Comparison of ENCODE assay signal across 8 cellular contexts in the genomic region with DNA sequence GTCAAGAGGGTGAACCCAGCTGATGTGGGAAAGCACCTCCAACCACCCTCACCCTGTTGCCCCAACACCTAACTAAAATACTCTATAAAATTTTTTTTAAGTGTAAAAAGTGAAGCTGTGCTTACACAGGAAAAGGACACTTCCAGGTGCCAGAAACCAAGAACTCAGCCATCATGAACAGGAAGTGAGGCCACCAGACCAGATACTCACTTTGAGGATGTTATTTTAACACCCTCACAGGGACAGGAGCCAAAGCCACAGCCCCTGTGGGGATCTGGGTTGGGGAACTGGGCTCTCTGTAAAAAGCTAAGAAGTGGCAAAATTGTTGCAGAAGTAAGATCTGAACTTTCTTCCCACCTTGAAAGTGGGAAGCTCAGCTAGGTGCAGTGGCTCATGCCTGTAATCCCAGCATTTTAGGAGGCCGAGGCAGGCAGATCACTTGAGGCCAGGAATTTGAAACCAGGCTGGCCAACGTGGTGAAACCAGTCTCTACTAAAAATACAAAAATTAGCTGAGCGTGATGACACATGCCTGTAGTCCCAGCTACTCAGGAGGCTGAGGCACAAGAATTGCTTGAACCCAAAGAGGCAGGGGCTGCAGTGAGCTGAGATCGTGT. TPM values are rescaled to one million over a fixed set of nuclear protein-coding genes. Genes with fewer than 3 reads are reported as not detected.
DNase-seq lines count a peak whose midpoint lies in the region; ATAC-seq, FAIRE-seq and TF ChIP-seq lines count a peak whose summit lies in the region.

No MANE protein-coding gene starts in this region.

- H3K79me2 ChIP-seq in keratinocyte (ENCODE audit: control insufficient read depth, insufficient read depth, low read length): no peaks in the 10 kb centered on the region

- H3K27me3 ChIP-seq in keratinocyte (ENCODE audit: control insufficient read depth, extremely low read depth, insufficient read depth, low read length) (no peaks in the 10 kb centered on the region), colonic mucosa (no peaks in the 10 kb centered on the region)

- no peak overlapping the region for H3K9ac ChIP-seq in keratinocyte (ENCODE audit: control insufficient read depth, extremely low read depth, insufficient read depth, low read length)
- H3K9ac ChIP-seq in colonic mucosa (ENCODE audit: low read depth in 2 of 2, low read length in 2 of 2): no peak overlapping the region

- H3K27ac Mint-ChIP-seq in activated B cell treated with CpG ODN at 0.5 μM for 24 hours: peak overlapping the region; percentile 94

- TF ChIP-seq CTCF in GM12864 (IDR thresholded peaks at IDR 0.05; ENCODE audit: low read depth, low read length, missing control alignments) (no peak), activated B cell treated with CpG ODN at 0.5 μM for 24 hours (IDR thresholded peaks at IDR 0.05) (no peak), keratinocyte (optimal IDR thresholded peaks at IDR 0.05 in 1 of 3, IDR thresholded peaks at IDR 0.05 in 1 of 3, conservative IDR thresholded peaks at IDR 0.05 in 1 of 3; ENCODE audit: extremely low read depth in 1 of 3, insufficient read depth in 2 of 3, low read length in 3 of 3) (no peak), colonic mucosa (IDR thresholded peaks at IDR 0.05) (no peak)

- FAIRE-seq in keratinocyte (lab: Jason Lieb, UNC): no peak

- peak overlapping the region; percentile 68 for H3K4me3 Mint-ChIP-seq in activated B cell treated with CpG ODN at 0.5 μM for 24 hours

- H3K9me3 Mint-ChIP-seq in activated B cell treated with CpG ODN at 0.5 μM for 24 hours: no peaks in the 10 kb centered on the region

- H3K9me3 ChIP-seq in keratinocyte (ENCODE audit: control insufficient read depth, low read depth, low read length) (no peaks in the 10 kb centered on the region), colonic mucosa (no peaks in the 10 kb centered on the region)

- no peaks in the 10 kb centered on the region for H4K20me1 ChIP-seq in keratinocyte (ENCODE audit: control insufficient read depth, extremely low read depth, insufficient read depth, low read length)

- CTCF ChIA-PET in activated B cell treated with CpG ODN at 0.5 μM for 24 hours (lab: Charles Lee): interaction anchor here (0.7 to 3.0 kb wide), 9 partner anchors 10 to 392 kb away, joined by 3 to 19 read pairs (median 4); no protein-coding TSS in a partner anchor

- no peaks in the 10 kb centered on the region for H3K27me3 Mint-ChIP-seq in activated B cell treated with CpG ODN at 0.5 μM for 24 hours

- peaks cover 29% of the 10 kb centered on the region for H3K4me1 ChIP-seq in keratinocyte (ENCODE audit: control insufficient read depth, extremely low read depth, insufficient read depth, low read length)
- H3K4me1 ChIP-seq in colonic mucosa: peaks cover 8% of the 10 kb centered on the region

- H2AFZ ChIP-seq in keratinocyte (ENCODE audit: control insufficient read depth, low read length): peak overlapping the region; percentile 21

- intact Hi-C loops in activated B cell treated with CpG ODN at 0.5 μM for 24 hours (cut with micrococcal nuclease): loop anchor here (2.0 kb wide), 1 partner anchor 417 kb away; no protein-coding TSS in a partner anchor
- intact Hi-C loops in colonic mucosa (cut with DNase I): no loop called here

- no peaks in the 10 kb centered on the region for H3K36me3 ChIP-seq in keratinocyte (ENCODE audit: control insufficient read depth in 2 of 2, extremely low read depth in 1 of 2, insufficient read depth in 2 of 2, low read length in 2 of 2)
- H3K36me3 ChIP-seq in colonic mucosa: no peaks in the 10 kb centered on the region

- POLR2A ChIA-PET in activated B cell treated with CpG ODN at 0.5 μM for 24 hours (lab: Charles Lee): interaction anchor here (0.6 to 1.5 kb wide), 8 partner anchors 9 to 277 kb away, joined by 3 to 6 read pairs (median 3); no protein-coding TSS in a partner anchor

- no peak overlapping the region for H3K4me3 ChIP-seq in GM12864 (ENCODE audit: low read depth, low read length)
- H3K4me3 ChIP-seq in keratinocyte (ENCODE audit: control insufficient read depth in 2 of 3, extremely low read depth in 1 of 3, insufficient read depth in 2 of 3, low read depth in 1 of 3, low read length in 3 of 3): no peak overlapping the region
- no peak overlapping the region for H3K4me3 ChIP-seq in colonic mucosa

- H3K4me1 Mint-ChIP-seq in activated B cell treated with CpG ODN at 0.5 μM for 24 hours: peaks cover 63% of the 10 kb centered on the region

- peak overlapping the region; percentile 42 for H3K4me2 ChIP-seq in keratinocyte (ENCODE audit: control insufficient read depth, extremely low read depth, insufficient read depth, low read depth, low read length)

- dilution Hi-C loops in keratinocyte (cut with MboI; ENCODE audit: extremely low pct_ligation_motif_present, low sequenced_read_pairs): no loop called here

- H3K9me1 ChIP-seq in keratinocyte (ENCODE audit: control insufficient read depth, extremely low read depth, insufficient read depth, low read length): no peaks in the 10 kb centered on the region

- H3K27ac ChIP-seq in keratinocyte (ENCODE audit: control insufficient read depth, insufficient read depth, low read length): peak overlapping the region; percentile 8
- H3K27ac ChIP-seq in colonic mucosa: no peak overlapping the region

- no peaks in the 10 kb centered on the region for H3K36me3 Mint-ChIP-seq in activated B cell treated with CpG ODN at 0.5 μM for 24 hours (ENCODE audit: low read depth)

- DNase-seq in GM12864 (ENCODE audit: low read depth): peak; percentile 72
- peak; percentile 42 for DNase-seq in activated B cell treated with CpG ODN at 0.5 μM for 24 hours
- DNase-seq in keratinocyte (ENCODE audit: low read depth, low spot score): no peak
- DNase-seq in ecto neural progenitor cell (ENCODE audit: low spot score): no peak
- DNase-seq in cerebellum (ENCODE audit: low spot score): no peak
- no peak for DNase-seq in colonic mucosa
- no peak for DNase-seq in AG20443 (ENCODE audit: low spot score)

- peak; percentile 44 for ATAC-seq in HG02759 (IDR thresholded peaks at IDR 0.05; ENCODE audit: unreplicated experiment)
- ATAC-seq in activated B cell treated with CpG ODN at 0.5 μM for 24 hours (ENCODE audit: low read depth): peak; percentile 60

RNA-seq across cellular contexts. Expression of a gene that starts 3.8 kb away (rescaled TPM):
- total RNA-seq in activated B cell treated with CpG ODN at 0.5 μM for 24 hours (not detected in 2 replicates), cerebellum (5.5 TPM), colonic mucosa (under 1 TPM; 0.45 to 0.69 TPM)
- 0.13 TPM in 1 of 3 replicates, not detected in the others for polyA plus RNA-seq in keratinocyte
- 2.2 TPM for polyA plus RNA-seq in keratinocyte (2011; ENCODE audit: low read depth)
- 0.12 TPM in 1 of 2 replicates, not detected in the other for polyA plus RNA-seq in keratinocyte (2011; cell fraction: cytosol; rRNA removed)
- polyA plus RNA-seq in keratinocyte (2011; cell fraction: nucleus; rRNA removed): 0.09 and 0.21 TPM in 2 replicates
- polyA plus RNA-seq in keratinocyte (2012; ENCODE audit: low replicate concordance): 0.18 and 0.25 TPM in 2 replicates
- 0.19 to 3.9 TPM (median 0.30 TPM) in 3 replicates for polyA minus RNA-seq in keratinocyte
- not detected for polyA minus RNA-seq in keratinocyte (2011; cell fraction: cytosol; rRNA and poly(A)+ RNA removed)
- polyA minus RNA-seq in keratinocyte (2011; cell fraction: nucleus; rRNA and poly(A)+ RNA removed): not detected in 2 replicates

RNA-seq across cellular contexts. Expression of a gene that starts 7.3 kb away (rescaled TPM):
- total RNA-seq in activated B cell treated with CpG ODN at 0.5 μM for 24 hours (1.7 and 2.1 TPM in 2 replicates), cerebellum (6.8 TPM), colonic mucosa (1 to 10 TPM in 1 of 2 donors, under 1 TPM in 1; 0.98 to 2.3 TPM)
- polyA plus RNA-seq in keratinocyte: 1.7 to 4.9 TPM (median 1.9 TPM) in 3 replicates
- not detected for polyA plus RNA-seq in keratinocyte (2011; ENCODE audit: low read depth)
- polyA plus RNA-seq in keratinocyte (2011; cell fraction: cytosol; rRNA removed): 2.0 and 2.6 TPM in 2 replicates
- polyA plus RNA-seq in keratinocyte (2011; cell fraction: nucleus; rRNA removed): 3.8 and 5.6 TPM in 2 replicates
- 0.35 and 3.3 TPM in 2 replicates for polyA plus RNA-seq in keratinocyte (2012; ENCODE audit: low replicate concordance)
- 3.2 to 6.5 TPM (median 3.3 TPM) in 3 replicates for polyA minus RNA-seq in keratinocyte
- 2.3 TPM for polyA minus RNA-seq in keratinocyte (2011; cell fraction: cytosol; rRNA and poly(A)+ RNA removed)
- polyA minus RNA-seq in keratinocyte (2011; cell fraction: nucleus; rRNA and poly(A)+ RNA removed): 2.7 and 3.3 TPM in 2 replicates

RNA-seq across cellular contexts. Expression of a gene that starts 42.3 kb away (rescaled TPM):
- 20.9 and 23.8 TPM in 2 replicates for total RNA-seq in activated B cell treated with CpG ODN at 0.5 μM for 24 hours
- 25.8 to 43.0 TPM (median 30.3 TPM) in 3 replicates for polyA plus RNA-seq in keratinocyte
- polyA plus RNA-seq in keratinocyte (2011; ENCODE audit: low read depth): 30.9 TPM
- polyA plus RNA-seq in keratinocyte (2011; cell fraction: cytosol; rRNA removed): 30.9 and 75.3 TPM in 2 replicates
- 62.7 and 87.1 TPM in 2 replicates for polyA plus RNA-seq in keratinocyte (2011; cell fraction: nucleus; rRNA removed)
- polyA plus RNA-seq in keratinocyte (2012; ENCODE audit: low replicate concordance): 38.4 and 56.2 TPM in 2 replicates
- polyA minus RNA-seq in keratinocyte: 84.1 to 263 TPM (median 98.7 TPM) in 3 replicates
- polyA minus RNA-seq in keratinocyte (2011; cell fraction: cytosol; rRNA and poly(A)+ RNA removed): 122 TPM
- polyA minus RNA-seq in keratinocyte (2011; cell fraction: nucleus; rRNA and poly(A)+ RNA removed): 65.2 and 71.2 TPM in 2 replicates
- 57.5 TPM for total RNA-seq in cerebellum
- 10 to 100 TPM; 39.2 to 57.8 TPM for total RNA-seq in colonic mucosa

Comparison
In these comparisons a context has a peak if more than half of its experiments do, and no peak if none do; other contexts are left out.
1. DNase-seq: peak in GM12864 (single experiment) and activated B cell treated with CpG ODN at 0.5 μM for 24 hours (single experiment); none in keratinocyte (single experiment), ecto neural progenitor cell (single experiment), cerebellum (single experiment), colonic mucosa (single experiment) and AG20443 (single experiment).